In genomic region chr22:45577746-45578523, GRCh38 we compare ENCODE assay signal across 1 cellular context.
TF ChIP-seq lines count a peak whose summit lies in the region.

No MANE protein-coding gene starts in this region.

TF ChIP-seq in HepG2, 621 proteins besides CTCF, POLR2A, EP300 and RAD21 (continued from another document and continues in another):
- TF ChIP-seq, protein P1, sequence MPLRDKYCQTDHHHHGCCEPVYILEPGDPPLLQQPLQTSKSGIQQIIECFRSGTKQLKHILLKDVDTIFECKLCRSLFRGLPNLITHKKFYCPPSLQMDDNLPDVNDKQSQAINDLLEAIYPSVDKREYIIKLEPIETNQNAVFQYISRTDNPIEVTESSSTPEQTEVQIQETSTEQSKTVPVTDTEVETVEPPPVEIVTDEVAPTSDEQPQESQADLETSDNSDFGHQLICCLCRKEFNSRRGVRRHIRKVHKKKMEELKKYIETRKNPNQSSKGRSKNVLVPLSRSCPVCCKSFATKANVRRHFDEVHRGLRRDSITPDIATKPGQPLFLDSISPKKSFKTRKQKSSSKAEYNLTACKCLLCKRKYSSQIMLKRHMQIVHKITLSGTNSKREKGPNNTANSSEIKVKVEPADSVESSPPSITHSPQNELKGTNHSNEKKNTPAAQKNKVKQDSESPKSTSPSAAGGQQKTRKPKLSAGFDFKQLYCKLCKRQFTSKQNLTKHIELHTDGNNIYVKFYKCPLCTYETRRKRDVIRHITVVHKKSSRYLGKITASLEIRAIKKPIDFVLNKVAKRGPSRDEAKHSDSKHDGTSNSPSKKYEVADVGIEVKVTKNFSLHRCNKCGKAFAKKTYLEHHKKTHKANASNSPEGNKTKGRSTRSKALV (CRISPR knock-in tag; IDR thresholded peaks at IDR 0.05): peak; percentile 86; the same call in 1 of the 2 replicates
- no peak for TF ChIP-seq NR3C1 (CRISPR knock-in tag; IDR thresholded peaks at IDR 0.05)
- TF ChIP-seq SP1 (IDR thresholded peaks at IDR 0.05): no peak
- peak; percentile 35; the same call in 1 of the 2 replicates for TF ChIP-seq SP1 (CRISPR knock-in tag; IDR thresholded peaks at IDR 0.05)
- no peak for TF ChIP-seq CEBPB (IDR thresholded peaks at IDR 0.05; ENCODE audit: borderline replicate concordance, low read depth, low read length)
- peak; percentile 21 for TF ChIP-seq YY1 (IDR thresholded peaks at IDR 0.05; ENCODE audit: insufficient read depth, insufficient replicate concordance, low read depth, low read length)
- 0 out of 2 replicates have a peak, but pooled peaks have one; percentile 31 for TF ChIP-seq ZNF709 (CRISPR knock-in tag; IDR thresholded peaks at IDR 0.05)
- peak; percentile 53; the same call in 1 of the 2 replicates for TF ChIP-seq ZKSCAN8 (CRISPR knock-in tag; IDR thresholded peaks at IDR 0.05; ENCODE audit: borderline replicate concordance)
- TF ChIP-seq NR1H2 (CRISPR knock-in tag; IDR thresholded peaks at IDR 0.05; ENCODE audit: borderline replicate concordance, low read depth): no peak
- TF ChIP-seq SALL1 (CRISPR knock-in tag; IDR thresholded peaks at IDR 0.05): peak; percentile 45; the same call in 1 of the 2 replicates
- TF ChIP-seq NR2F6 (IDR thresholded peaks at IDR 0.05): no peak
- 0 out of 2 replicates have a peak, but pooled peaks have one; percentile 28 for TF ChIP-seq NR2F6 (CRISPR knock-in tag; IDR thresholded peaks at IDR 0.05)
- 0 out of 2 replicates have a peak, but pooled peaks have one; percentile 35 for TF ChIP-seq ATF6 (CRISPR knock-in tag; conservative IDR thresholded peaks at IDR 0.05)
- peak in 1 of 2 experiments; percentile 53; a peak in 1 of 4 replicates for TF ChIP-seq HMGXB4 (CRISPR knock-in tag; IDR thresholded peaks at IDR 0.05; ENCODE audit: borderline replicate concordance in 1 of 2, low read depth in 1 of 2)
- TF ChIP-seq ADNP (CRISPR knock-in tag; IDR thresholded peaks at IDR 0.05): no peak
- TF ChIP-seq HES4 (CRISPR knock-in tag; IDR thresholded peaks at IDR 0.05; ENCODE audit: borderline replicate concordance): no peak
- 0 out of 2 replicates have a peak, but pooled peaks have one; percentile 52 for TF ChIP-seq ZNF563 (CRISPR knock-in tag; IDR thresholded peaks at IDR 0.05)
- TF ChIP-seq, protein P2, sequence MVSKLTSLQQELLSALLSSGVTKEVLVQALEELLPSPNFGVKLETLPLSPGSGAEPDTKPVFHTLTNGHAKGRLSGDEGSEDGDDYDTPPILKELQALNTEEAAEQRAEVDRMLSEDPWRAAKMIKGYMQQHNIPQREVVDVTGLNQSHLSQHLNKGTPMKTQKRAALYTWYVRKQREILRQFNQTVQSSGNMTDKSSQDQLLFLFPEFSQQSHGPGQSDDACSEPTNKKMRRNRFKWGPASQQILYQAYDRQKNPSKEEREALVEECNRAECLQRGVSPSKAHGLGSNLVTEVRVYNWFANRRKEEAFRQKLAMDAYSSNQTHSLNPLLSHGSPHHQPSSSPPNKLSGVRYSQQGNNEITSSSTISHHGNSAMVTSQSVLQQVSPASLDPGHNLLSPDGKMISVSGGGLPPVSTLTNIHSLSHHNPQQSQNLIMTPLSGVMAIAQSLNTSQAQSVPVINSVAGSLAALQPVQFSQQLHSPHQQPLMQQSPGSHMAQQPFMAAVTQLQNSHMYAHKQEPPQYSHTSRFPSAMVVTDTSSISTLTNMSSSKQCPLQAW (CRISPR knock-in tag; IDR thresholded peaks at IDR 0.05): 0 out of 2 replicates have a peak, but pooled peaks have one; percentile 33
- TF ChIP-seq PREB (CRISPR knock-in tag; IDR thresholded peaks at IDR 0.05): no peak
- TF ChIP-seq FOXO1 (CRISPR knock-in tag; IDR thresholded peaks at IDR 0.05): 0 out of 2 replicates have a peak, but pooled peaks have one; percentile 13
- TF ChIP-seq, protein P3, sequence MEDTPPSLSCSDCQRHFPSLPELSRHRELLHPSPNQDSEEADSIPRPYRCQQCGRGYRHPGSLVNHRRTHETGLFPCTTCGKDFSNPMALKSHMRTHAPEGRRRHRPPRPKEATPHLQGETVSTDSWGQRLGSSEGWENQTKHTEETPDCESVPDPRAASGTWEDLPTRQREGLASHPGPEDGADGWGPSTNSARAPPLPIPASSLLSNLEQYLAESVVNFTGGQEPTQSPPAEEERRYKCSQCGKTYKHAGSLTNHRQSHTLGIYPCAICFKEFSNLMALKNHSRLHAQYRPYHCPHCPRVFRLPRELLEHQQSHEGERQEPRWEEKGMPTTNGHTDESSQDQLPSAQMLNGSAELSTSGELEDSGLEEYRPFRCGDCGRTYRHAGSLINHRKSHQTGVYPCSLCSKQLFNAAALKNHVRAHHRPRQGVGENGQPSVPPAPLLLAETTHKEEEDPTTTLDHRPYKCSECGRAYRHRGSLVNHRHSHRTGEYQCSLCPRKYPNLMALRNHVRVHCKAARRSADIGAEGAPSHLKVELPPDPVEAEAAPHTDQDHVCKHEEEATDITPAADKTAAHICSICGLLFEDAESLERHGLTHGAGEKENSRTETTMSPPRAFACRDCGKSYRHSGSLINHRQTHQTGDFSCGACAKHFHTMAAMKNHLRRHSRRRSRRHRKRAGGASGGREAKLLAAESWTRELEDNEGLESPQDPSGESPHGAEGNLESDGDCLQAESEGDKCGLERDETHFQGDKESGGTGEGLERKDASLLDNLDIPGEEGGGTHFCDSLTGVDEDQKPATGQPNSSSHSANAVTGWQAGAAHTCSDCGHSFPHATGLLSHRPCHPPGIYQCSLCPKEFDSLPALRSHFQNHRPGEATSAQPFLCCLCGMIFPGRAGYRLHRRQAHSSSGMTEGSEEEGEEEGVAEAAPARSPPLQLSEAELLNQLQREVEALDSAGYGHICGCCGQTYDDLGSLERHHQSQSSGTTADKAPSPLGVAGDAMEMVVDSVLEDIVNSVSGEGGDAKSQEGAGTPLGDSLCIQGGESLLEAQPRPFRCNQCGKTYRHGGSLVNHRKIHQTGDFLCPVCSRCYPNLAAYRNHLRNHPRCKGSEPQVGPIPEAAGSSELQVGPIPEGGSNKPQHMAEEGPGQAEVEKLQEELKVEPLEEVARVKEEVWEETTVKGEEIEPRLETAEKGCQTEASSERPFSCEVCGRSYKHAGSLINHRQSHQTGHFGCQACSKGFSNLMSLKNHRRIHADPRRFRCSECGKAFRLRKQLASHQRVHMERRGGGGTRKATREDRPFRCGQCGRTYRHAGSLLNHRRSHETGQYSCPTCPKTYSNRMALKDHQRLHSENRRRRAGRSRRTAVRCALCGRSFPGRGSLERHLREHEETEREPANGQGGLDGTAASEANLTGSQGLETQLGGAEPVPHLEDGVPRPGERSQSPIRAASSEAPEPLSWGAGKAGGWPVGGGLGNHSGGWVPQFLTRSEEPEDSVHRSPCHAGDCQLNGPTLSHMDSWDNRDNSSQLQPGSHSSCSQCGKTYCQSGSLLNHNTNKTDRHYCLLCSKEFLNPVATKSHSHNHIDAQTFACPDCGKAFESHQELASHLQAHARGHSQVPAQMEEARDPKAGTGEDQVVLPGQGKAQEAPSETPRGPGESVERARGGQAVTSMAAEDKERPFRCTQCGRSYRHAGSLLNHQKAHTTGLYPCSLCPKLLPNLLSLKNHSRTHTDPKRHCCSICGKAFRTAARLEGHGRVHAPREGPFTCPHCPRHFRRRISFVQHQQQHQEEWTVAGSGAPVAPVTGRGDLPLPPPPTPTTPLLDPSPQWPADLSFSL (CRISPR knock-in tag; IDR thresholded peaks at IDR 0.05): no peak
- no peak for TF ChIP-seq FOSL1 (CRISPR knock-in tag; IDR thresholded peaks at IDR 0.05; ENCODE audit: borderline replicate concordance)
- no peak for TF ChIP-seq NFE2 (CRISPR knock-in tag; IDR thresholded peaks at IDR 0.05)
- no peak for TF ChIP-seq IRX3 (CRISPR knock-in tag; IDR thresholded peaks at IDR 0.05; ENCODE audit: borderline replicate concordance, low read depth)
- TF ChIP-seq XRCC5 (optimal IDR thresholded peaks at IDR 0.05; ENCODE audit: low read length): peak; percentile 74
- 0 out of 2 replicates have a peak, but pooled peaks have one; percentile 17 for TF ChIP-seq ZMYM4 (CRISPR knock-in tag; IDR thresholded peaks at IDR 0.05)
- TF ChIP-seq HDAC2 (CRISPR knock-in tag; IDR thresholded peaks at IDR 0.05): 0 out of 2 replicates have a peak, but pooled peaks have one; percentile 15
- TF ChIP-seq PRMT3 (CRISPR knock-in tag; IDR thresholded peaks at IDR 0.05; ENCODE audit: borderline replicate concordance, low read depth): no peak
- peak; percentile 41; the same call in 1 of the 2 replicates for TF ChIP-seq ZNF687 (CRISPR knock-in tag; IDR thresholded peaks at IDR 0.05)
- TF ChIP-seq ZNF678 (CRISPR knock-in tag; IDR thresholded peaks at IDR 0.05): no peak
- 0 out of 2 replicates have a peak, but pooled peaks have one; percentile 30 for TF ChIP-seq GABPB1 (CRISPR knock-in tag; IDR thresholded peaks at IDR 0.05)
- no peak for TF ChIP-seq PHF21A (CRISPR knock-in tag; IDR thresholded peaks at IDR 0.05)
- 0 out of 2 replicates have a peak, but pooled peaks have one; percentile 13 for TF ChIP-seq ZNF891 (CRISPR knock-in tag; IDR thresholded peaks at IDR 0.05)
- TF ChIP-seq THAP8 (CRISPR knock-in tag; IDR thresholded peaks at IDR 0.05; ENCODE audit: borderline replicate concordance): no peak
- TF ChIP-seq TARDBP (CRISPR knock-in tag; IDR thresholded peaks at IDR 0.05): no peak
- 0 out of 2 replicates have a peak, but pooled peaks have one; percentile 52 for TF ChIP-seq ZNF317 (CRISPR knock-in tag; IDR thresholded peaks at IDR 0.05)
- no peak for TF ChIP-seq ZNF354B (CRISPR knock-in tag; IDR thresholded peaks at IDR 0.05)
- no peak for TF ChIP-seq CAMTA2 (CRISPR knock-in tag; IDR thresholded peaks at IDR 0.05; ENCODE audit: borderline replicate concordance)
- TF ChIP-seq ZNF607 (CRISPR knock-in tag; IDR thresholded peaks at IDR 0.05; ENCODE audit: borderline replicate concordance): no peak
- TF ChIP-seq THAP11 (CRISPR knock-in tag; IDR thresholded peaks at IDR 0.05): 0 out of 2 replicates have a peak, but pooled peaks have one; percentile 18
- peak; percentile 70; the same call in 1 of the 2 replicates for TF ChIP-seq KDM2A (CRISPR knock-in tag; IDR thresholded peaks at IDR 0.05; ENCODE audit: borderline replicate concordance, low read depth)
